20 cellular contexts compared by ENCODE assay signal in genomic region chr5:139979518-139979917, GRCh38.
DNase-seq lines count a peak whose midpoint lies in the region; ATAC-seq, FAIRE-seq and TF ChIP-seq lines count a peak whose summit lies in the region.
"Had no signal": no experiment of that assay in that cellular context is flagged by ENCODE, and none has a peak within 500 bp of the region (broad histone marks: within the 10 kb centered on the region; RNA-seq: fewer than 3 reads in every experiment).

No MANE protein-coding gene starts in this region.

- no CpG with 5 or more reads among the region's 3 CpGs for WGBS in mesendoderm (ENCODE audit: extremely low coverage, insufficient coverage, low lambda C conversion rate)
- WGBS in HepG2 (ENCODE audit: low lambda C conversion rate), result 13% methylated on average over 3 of the region's 3 CpGs

- no peak overlapping the region for H2BK120ac ChIP-seq in mesendoderm (ENCODE audit: low read depth, low read length)

- H3K4me2 ChIP-seq in mesendoderm (ENCODE audit: low read length) (no peak overlapping the region), HepG2 (ENCODE audit: low read depth, low read length) (no peak overlapping the region)
- H3K4me2 ChIP-seq: A549; BLaER1 treated with 17β-estradiol and CSF1 and Interleukin-3, amounts not matched to agents 10 nM and 100 nM had no signal

- no peaks in the 10 kb centered on the region for H3K79me1 ChIP-seq in mesendoderm (ENCODE audit: low read length)

- no peak for FAIRE-seq in HepG2 (lab: Jason Lieb, UNC)
- FAIRE-seq: A549, D721Med, GM12878, GM12892, GM18507 had no signal

- H3K36me3 ChIP-seq in mesendoderm (ENCODE audit: control insufficient read depth, insufficient read depth, low read length) (no peaks in the 10 kb centered on the region), gastrocnemius medialis (no peaks in the 10 kb centered on the region), uterus (no peaks in the 10 kb centered on the region), HepG2 (replicated peaks in 1 of 2; ENCODE audit: control insufficient read depth in 1 of 2, insufficient read depth in 2 of 2, low read length in 2 of 2) (no peaks in the 10 kb centered on the region)
- H3K36me3 ChIP-seq: BLaER1 treated with 17β-estradiol and CSF1 and Interleukin-3, amounts not matched to agents 10 nM and 100 nM had no signal

- H2AK5ac ChIP-seq in mesendoderm (ENCODE audit: low read length), result no peak overlapping the region

- no peak overlapping the region for H3K18ac ChIP-seq in mesendoderm (ENCODE audit: low read length)

- no peaks in the 10 kb centered on the region for H3K79me2 ChIP-seq in mesendoderm (ENCODE audit: control insufficient read depth, insufficient read depth, low read length)
- no peaks in the 10 kb centered on the region for H3K79me2 ChIP-seq in HepG2 (ENCODE audit: insufficient read depth, low read length)

- H2BK15ac ChIP-seq in mesendoderm (replicated peaks; ENCODE audit: low read depth), result no peak overlapping the region

- H3K9ac ChIP-seq in mesendoderm (ENCODE audit: low read length), result no peak overlapping the region
- no peak overlapping the region for H3K9ac ChIP-seq in HepG2 (ENCODE audit: insufficient read depth, low read depth, low read length)
- H3K9ac ChIP-seq: BLaER1 treated with 17β-estradiol and CSF1 and Interleukin-3, amounts not matched to agents 10 nM and 100 nM had no signal

- TF ChIP-seq CTCF in gastrocnemius medialis (IDR thresholded peaks at IDR 0.05 in 4 of 5, conservative IDR thresholded peaks at IDR 0.05 in 1 of 5) (no peak), uterus (IDR thresholded peaks at IDR 0.05) (no peak), HepG2 (CRISPR knock-in tag; IDR thresholded peaks at IDR 0.05) (no peak)

- in situ Hi-C loops in G401 (cut with HindIII; ENCODE audit: low sequenced_read_pairs), result no loop called here
- in situ Hi-C loops in gastrocnemius medialis (cut with MboI; ENCODE audit: low sequenced_read_pairs in 4 of 4), result no loop called here
- in situ Hi-C loops in HepG2 (cut with HindIII; ENCODE audit: extremely low pct_ligation_motif_present, low pct_unique_long_range_greater_than_20kb), result no loop called here

- H3K4ac ChIP-seq in mesendoderm (ENCODE audit: low read depth, low read length), result no peak overlapping the region

- H4K8ac ChIP-seq in mesendoderm (ENCODE audit: low read depth, low read length), result no peak overlapping the region

- H2AFZ ChIP-seq in HepG2 (ENCODE audit: low read length), result no peak overlapping the region

- peak overlapping the region; percentile 3 for H2BK5ac ChIP-seq in mesendoderm (ENCODE audit: low read length)

- H3K4me3 ChIP-seq in mesendoderm (ENCODE audit: low read length), result no peak overlapping the region
- H3K4me3 ChIP-seq in gastrocnemius medialis, result no peak overlapping the region
- no peak overlapping the region for H3K4me3 ChIP-seq in uterus
- H3K4me3 ChIP-seq in HepG2 (replicated peaks in 1 of 3; ENCODE audit: insufficient read depth in 1 of 3, low read depth in 2 of 3, low read length in 3 of 3), result no peak overlapping the region
- H3K4me3 ChIP-seq: A549; BLaER1 treated with 17β-estradiol and CSF1 and Interleukin-3, amounts not matched to agents 10 nM and 100 nM; GM12878 had no signal

- no peaks in the 10 kb centered on the region for H4K20me1 ChIP-seq in HepG2 (ENCODE audit: insufficient read depth, low read length)
- H4K20me1 ChIP-seq: BLaER1 treated with 17β-estradiol and CSF1 and Interleukin-3, amounts not matched to agents 10 nM and 100 nM had no signal

- BruUV-seq in HepG2 (replicated peaks; lab: Mats Ljungman, UMichigan), result no TSS peak

- H3K4me1 ChIP-seq in mesendoderm (ENCODE audit: control insufficient read depth, low read depth, low read length), result peaks cover 4% of the 10 kb centered on the region
- H3K4me1 ChIP-seq in gastrocnemius medialis, result peaks cover 16 to 25% of the 10 kb centered on the region in 2 donors
- no peaks in the 10 kb centered on the region for H3K4me1 ChIP-seq in uterus
- no peaks in the 10 kb centered on the region for H3K4me1 ChIP-seq in HepG2 (ENCODE audit: insufficient read depth, low read length)
- H3K4me1 ChIP-seq: A549; BLaER1 treated with 17β-estradiol and CSF1 and Interleukin-3, amounts not matched to agents 10 nM and 100 nM had no signal

- H3K9me3 ChIP-seq in gastrocnemius medialis, result no peaks in the 10 kb centered on the region
- no peaks in the 10 kb centered on the region for H3K9me3 ChIP-seq in uterus
- no peaks in the 10 kb centered on the region for H3K9me3 ChIP-seq in HepG2 (ENCODE audit: low read length)
- H3K9me3 ChIP-seq: A549; BLaER1 treated with 17β-estradiol and CSF1 and Interleukin-3, amounts not matched to agents 10 nM and 100 nM; Caco-2 had no signal

- H3K56ac ChIP-seq in mesendoderm (ENCODE audit: low read length), result no peak overlapping the region

- CTCF ChIA-PET in HepG2 (lab: Yijun Ruan, JAX; ENCODE audit: low intra/inter-chr PET ratio, low total read pairs), result no interaction called here

- no peak overlapping the region for H4K5ac ChIP-seq in mesendoderm (ENCODE audit: low read length)

- TF ChIP-seq EP300 in HepG2 (IDR thresholded peaks at IDR 0.05; ENCODE audit: low read depth in 2 of 2, low read length in 2 of 2) (no peak), HepG2 (CRISPR knock-in tag; IDR thresholded peaks at IDR 0.05; ENCODE audit: borderline replicate concordance) (no peak)

- POLR2A ChIA-PET in HepG2 (lab: Yijun Ruan, JAX), result no interaction called here

- H3K27ac ChIP-seq in mesendoderm (ENCODE audit: low read depth, low read length) (no peak overlapping the region), gastrocnemius medialis (no peak overlapping the region), uterus (no peak overlapping the region), HepG2 (ENCODE audit: extremely low read length, insufficient read depth, low read length) (no peak overlapping the region)
- H3K27ac ChIP-seq: 22Rv1; A549; BLaER1 treated with 17β-estradiol and CSF1 and Interleukin-3, amounts not matched to agents 10 nM and 100 nM; C4-2B had no signal

- H3K27me3 ChIP-seq in mesendoderm (ENCODE audit: insufficient read depth, low read length, poor library complexity) (no peaks in the 10 kb centered on the region), gastrocnemius medialis (no peaks in the 10 kb centered on the region), uterus (no peaks in the 10 kb centered on the region), HepG2 (ENCODE audit: control insufficient read depth in 1 of 2, insufficient read depth in 2 of 2, low read length in 2 of 2) (peaks cover 0 to 43% of the 10 kb centered on the region in 2 experiments; a peak in 4 of 5 replicates)
- H3K27me3 ChIP-seq: BLaER1 treated with 17β-estradiol and CSF1 and Interleukin-3, amounts not matched to agents 10 nM and 100 nM had no signal

- intact Hi-C loops in gastrocnemius medialis (cut with DNase I; ENCODE audit: low total_unique reads) (no loop called here), uterus (cut with DNase I; ENCODE audit: low total_unique reads) (no loop called here), HepG2 (cut with micrococcal nuclease; ENCODE audit: unreplicated experiment) (no loop called here)

- no peak overlapping the region for H3K23ac ChIP-seq in mesendoderm (ENCODE audit: low read length)

- no peak for TF ChIP-seq RAD21 in HepG2 (CRISPR knock-in tag; IDR thresholded peaks at IDR 0.05)

- DNase-seq in G401 (ENCODE audit: low spot score) (peak; percentile 68), mesendoderm (no peak), gastrocnemius medialis (peak in 1 of 2 donors; percentile 50), uterus (no peak), HepG2 (ENCODE audit: low spot score) (no peak)
- DNase-seq: AML-193; Caco-2; Calu3; CD4-positive, alpha-beta T cell; CD8-positive, alpha-beta T cell; DMS79 treated with DMSO at 0.1 percent for 48 hours; GDM1 had no signal

- TF ChIP-seq POLR2A in gastrocnemius medialis (IDR thresholded peaks at IDR 0.05) (no peak), uterus (IDR thresholded peaks at IDR 0.05) (no peak), HepG2 (IDR thresholded peaks at IDR 0.05; ENCODE audit: insufficient read depth in 1 of 2, low read depth in 2 of 2, low read length in 2 of 2) (no peak)

- ATAC-seq in gastrocnemius medialis (peak; percentile 49 to 56), HepG2 (no peak)
- ATAC-seq: A549; CD8-positive, alpha-beta T cell; GM12878 had no signal

TF ChIP-seq in HepG2, 621 proteins besides CTCF, POLR2A, EP300 and RAD21:
- TF ChIP-seq NR3C1 (CRISPR knock-in tag; IDR thresholded peaks at IDR 0.05), result no peak
- TF ChIP-seq ZNF224 (CRISPR knock-in tag; IDR thresholded peaks at IDR 0.05), result no peak
